Comparison of ENCODE assay signal across 13 cellular contexts in the genomic region with DNA sequence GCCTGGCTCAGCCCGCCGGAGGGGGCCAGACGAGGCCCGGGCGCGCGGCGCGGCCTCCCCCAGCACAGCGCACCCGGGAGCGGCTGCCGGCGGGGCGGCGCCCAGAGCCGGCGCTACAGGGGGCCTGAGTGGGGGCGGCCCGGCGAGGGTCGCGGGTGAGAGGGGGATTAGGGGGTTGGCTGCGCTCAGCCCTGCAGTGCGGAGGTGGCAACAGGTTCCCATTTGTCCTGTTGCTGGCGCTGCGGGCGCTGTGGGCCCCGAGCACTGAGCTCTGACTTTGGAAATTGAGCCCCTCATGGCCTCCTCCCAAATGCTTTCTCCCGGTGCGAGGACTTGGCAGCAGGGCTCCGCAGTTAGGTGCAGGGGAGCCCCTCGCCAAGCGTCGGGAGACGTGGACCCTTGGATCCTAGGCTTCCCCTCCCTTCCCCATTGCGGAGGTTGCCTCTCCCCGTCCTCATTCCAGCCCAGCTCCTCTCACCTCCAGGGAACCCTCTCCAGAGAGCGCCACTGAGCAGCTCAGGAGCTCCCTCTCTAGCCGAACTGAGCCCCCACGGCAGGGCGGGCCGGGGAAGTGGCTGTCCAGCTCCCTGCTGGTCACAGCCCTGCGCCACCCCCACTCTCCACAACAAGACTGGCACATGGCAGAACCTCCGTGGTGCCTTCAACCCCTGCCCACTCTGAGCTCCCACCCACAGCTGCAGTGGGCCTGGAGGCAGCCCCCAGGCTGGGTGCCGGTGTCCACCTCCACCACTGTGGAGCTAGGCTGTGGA. TPM values are rescaled to one million over a fixed set of nuclear protein-coding genes. Genes with fewer than 3 reads are reported as not detected.
A peak's percentile ranks its signal among the peaks of the same experiment; 100 is the strongest.
DNase-seq lines count a peak whose midpoint lies in the region; ATAC-seq and TF ChIP-seq lines count a peak whose summit lies in the region.
"Had no signal": no experiment of that assay in that cellular context is flagged by ENCODE, and none has a peak within 500 bp of the region (broad histone marks: within the 10 kb centered on the region; RNA-seq: fewer than 3 reads in every experiment).

No MANE protein-coding gene starts in this region.

- H3K4me2 ChIP-seq in mesendoderm (ENCODE audit: low read length) = peak overlapping the region; percentile 15

- H3K36me3 ChIP-seq in BE2C = no peaks in the 10 kb centered on the region
- H3K36me3 ChIP-seq in H7 (replicated peaks; ENCODE audit: control insufficient read depth, insufficient read depth, low read length) = no peaks in the 10 kb centered on the region
- H3K36me3 ChIP-seq in adipocyte (ENCODE audit: control insufficient read depth, insufficient read depth, low read length, severe bottlenecking) = no peaks in the 10 kb centered on the region
- H3K36me3 ChIP-seq in mesendoderm (ENCODE audit: control insufficient read depth, insufficient read depth, low read length) = no peaks in the 10 kb centered on the region
- H3K36me3 ChIP-seq: upper lobe of left lung had no signal

- H3K27me3 ChIP-seq in BE2C (peaks cover 40% of the 10 kb centered on the region), H7 (ENCODE audit: control insufficient read depth, insufficient read depth, low read length) (peaks cover 83% of the 10 kb centered on the region), adipocyte (replicated peaks; ENCODE audit: control insufficient read depth, insufficient read depth, low read length) (peaks cover 51% of the 10 kb centered on the region), mesendoderm (ENCODE audit: insufficient read depth, low read length, poor library complexity) (peaks cover 27% of the 10 kb centered on the region)

- peaks cover 45% of the 10 kb centered on the region for H3K27me3 Mint-ChIP-seq in activated CD4-positive, alpha-beta T cell treated with anti-CD3 and anti-CD28 coated beads, Interleukin-2, amount 10 ng/mL, durations not matched to agents 7 days and 5 days

- no peak overlapping the region for H4K8ac ChIP-seq in mesendoderm (ENCODE audit: low read depth, low read length)

- no peaks in the 10 kb centered on the region for H3K79me2 ChIP-seq in mesendoderm (ENCODE audit: control insufficient read depth, insufficient read depth, low read length)

- no peak overlapping the region for H2BK15ac ChIP-seq in mesendoderm (replicated peaks; ENCODE audit: low read depth)

- H3K18ac ChIP-seq in mesendoderm (ENCODE audit: low read length) = no peak overlapping the region

- no peaks in the 10 kb centered on the region for H3K36me3 Mint-ChIP-seq in activated CD4-positive, alpha-beta T cell treated with anti-CD3 and anti-CD28 coated beads, Interleukin-2, amount 10 ng/mL, durations not matched to agents 7 days and 5 days (ENCODE audit: low read depth)

- H2BK120ac ChIP-seq in mesendoderm (ENCODE audit: low read depth, low read length) = no peak overlapping the region

- peaks cover under 1% of the 10 kb centered on the region; the same call in 1 of the 2 replicates for H3K4me1 ChIP-seq in BE2C
- H3K4me1 ChIP-seq in adipocyte (ENCODE audit: control insufficient read depth, insufficient read depth, low read length) = peaks cover 3% of the 10 kb centered on the region
- no peaks in the 10 kb centered on the region for H3K4me1 ChIP-seq in mesendoderm (ENCODE audit: control insufficient read depth, low read depth, low read length)

- H4K5ac ChIP-seq in mesendoderm (ENCODE audit: low read length) = no peak overlapping the region

- no peak overlapping the region for H3K23ac ChIP-seq in mesendoderm (ENCODE audit: low read length)

- H3K4me3 ChIP-seq in BE2C (ENCODE audit: low read depth, low read length) (peak overlapping the region; percentile 26; the same call in 1 of the 2 replicates), H7 (ENCODE audit: insufficient read depth, low read depth, low read length) (peak overlapping the region; percentile 32), adipocyte (ENCODE audit: low read length) (no peak overlapping the region), mesendoderm (ENCODE audit: low read length) (no peak overlapping the region)
- H3K4me3 ChIP-seq: upper lobe of left lung had no signal

- H3K27ac ChIP-seq in mesendoderm (ENCODE audit: low read depth, low read length) = no peak overlapping the region
- H3K27ac ChIP-seq: upper lobe of left lung had no signal

- H3K9ac ChIP-seq in adipocyte (ENCODE audit: low read length) (no peak overlapping the region), mesendoderm (ENCODE audit: low read length) (no peak overlapping the region)

- peaks cover 8% of the 10 kb centered on the region for H3K4me1 Mint-ChIP-seq in activated CD4-positive, alpha-beta T cell treated with anti-CD3 and anti-CD28 coated beads, Interleukin-2, amount 10 ng/mL, durations not matched to agents 7 days and 5 days
- H3K4me1 Mint-ChIP-seq: activated T-helper 17 cell treated with anti-CD3 and anti-CD28 coated beads, Interleukin-2, amount 50 U/mL, for 72 hours had no signal

- no peaks in the 10 kb centered on the region for H3K79me1 ChIP-seq in mesendoderm (ENCODE audit: low read length)

- CTCF ChIA-PET in activated CD4-positive, alpha-beta T cell treated with anti-CD3 and anti-CD28 coated beads, Interleukin-2, amount 10 ng/mL, durations not matched to agents 7 days and 5 days (lab: Charles Lee) = interaction anchor here (0.7 to 2.7 kb wide), 4 partner anchors 14 to 64 kb away, joined by 3 to 8 read pairs (median 4); no protein-coding TSS in a partner anchor

- H3K56ac ChIP-seq in mesendoderm (ENCODE audit: low read length) = no peak overlapping the region

- H3K27ac Mint-ChIP-seq in activated CD4-positive, alpha-beta T cell treated with anti-CD3 and anti-CD28 coated beads, Interleukin-2, amount 10 ng/mL, durations not matched to agents 7 days and 5 days = no peak overlapping the region
- H3K27ac Mint-ChIP-seq: activated T-helper 17 cell treated with anti-CD3 and anti-CD28 coated beads, Interleukin-2, amount 50 U/mL, for 72 hours had no signal

- no peaks in the 10 kb centered on the region for H3K9me3 ChIP-seq in BE2C
- no peaks in the 10 kb centered on the region for H3K9me3 ChIP-seq in adipocyte (ENCODE audit: control insufficient read depth, low read length)

- POLR2A ChIA-PET in activated CD4-positive, alpha-beta T cell treated with anti-CD3 and anti-CD28 coated beads, Interleukin-2, amount 10 ng/mL, durations not matched to agents 7 days and 5 days (lab: Charles Lee) = no interaction called here

- DNase-seq in BE2C (peak; percentile 41), H7 (peak; percentile 76), adipocyte (ENCODE audit: low read depth) (peak; percentile 7), mesendoderm (peak; percentile 49), amniotic stem cell (lab: John Stamatoyannopoulos, UW) (no peak)
- no peak for DNase-seq in activated effector memory CD4-positive, alpha-beta T cell treated with Interleukin-2 at 50 U/mL for 16 hours
- DNase-seq in activated CD4-positive, alpha-beta T cell treated with anti-CD3 and anti-CD28 coated beads, Interleukin-2, amount 10 ng/mL, durations not matched to agents 7 days and 5 days = no peak
- DNase-seq: cerebellar nuclear complex, NCI-H187 treated with DMSO at 0.1 percent for 48 hours had no signal

- H2AK5ac ChIP-seq in mesendoderm (ENCODE audit: low read length) = no peak overlapping the region

- no peaks in the 10 kb centered on the region for H3K9me3 Mint-ChIP-seq in activated CD4-positive, alpha-beta T cell treated with anti-CD3 and anti-CD28 coated beads, Interleukin-2, amount 10 ng/mL, durations not matched to agents 7 days and 5 days
- H3K9me3 Mint-ChIP-seq: activated T-helper 17 cell treated with anti-CD3 and anti-CD28 coated beads, Interleukin-2, amount 50 U/mL, for 72 hours had no signal

- H3K4me3 Mint-ChIP-seq in activated CD4-positive, alpha-beta T cell treated with anti-CD3 and anti-CD28 coated beads, Interleukin-2, amount 10 ng/mL, durations not matched to agents 7 days and 5 days = no peak overlapping the region
- H3K4me3 Mint-ChIP-seq: activated T-helper 17 cell treated with anti-CD3 and anti-CD28 coated beads, Interleukin-2, amount 50 U/mL, for 72 hours had no signal

- WGBS in mesendoderm (ENCODE audit: extremely low coverage, insufficient coverage, low lambda C conversion rate) = no CpG with 5 or more reads among the region's 46 CpGs

- H2BK5ac ChIP-seq in mesendoderm (ENCODE audit: low read length) = no peak overlapping the region

- no peak for ATAC-seq in HG03460 (IDR thresholded peaks at IDR 0.05; ENCODE audit: unreplicated experiment)
- ATAC-seq: activated T-helper 17 cell treated with anti-CD3 and anti-CD28 coated beads, Interleukin-2, amount 50 U/mL, for 72 hours had no signal

- TF ChIP-seq CTCF in BE2C (IDR thresholded peaks at IDR 0.05; ENCODE audit: low read depth, low read length) = peak; percentile 27

- no peak overlapping the region for H3K4ac ChIP-seq in mesendoderm (ENCODE audit: low read depth, low read length)

RNA-seq across cellular contexts. Expression of a gene that starts 2.5 kb away (rescaled TPM):
- polyA plus RNA-seq in BE2C (2012; ENCODE audit: insufficient read depth, insufficient read length, low read depth) = 1.4 TPM
- total RNA-seq in H7 (2014; rRNA removed; shearing (Covaris generic)) = 2.3 and 3.3 TPM in 2 replicates
- 0.51 TPM for polyA plus RNA-seq in mesendoderm (2013, experiment 1 of 2)
- 0.42 TPM for polyA plus RNA-seq in mesendoderm (2013, experiment 2 of 2)
- total RNA-seq in activated CD4-positive, alpha-beta T cell treated with anti-CD3 and anti-CD28 coated beads, Interleukin-2, amount 10 ng/mL, durations not matched to agents 7 days and 5 days = not detected
- total RNA-seq: fibroblast of villous mesenchyme had no signal

RNA-seq across cellular contexts. Expression of a gene that starts 29.1 kb away (rescaled TPM):
- 7.7 TPM for polyA plus RNA-seq in BE2C (2012; ENCODE audit: insufficient read depth, insufficient read length, low read depth)
- total RNA-seq in H7 (2014; rRNA removed; shearing (Covaris generic)) = 1.7 and 5.5 TPM in 2 replicates
- 0.41 TPM for polyA plus RNA-seq in mesendoderm (2013, experiment 1 of 2)
- 0.39 TPM for polyA plus RNA-seq in mesendoderm (2013, experiment 2 of 2)
- not detected for total RNA-seq in activated CD4-positive, alpha-beta T cell treated with anti-CD3 and anti-CD28 coated beads, Interleukin-2, amount 10 ng/mL, durations not matched to agents 7 days and 5 days

RNA-seq across cellular contexts. Expression of a gene that starts 43.2 kb away (rescaled TPM):
- polyA plus RNA-seq in BE2C (2012; ENCODE audit: insufficient read depth, insufficient read length, low read depth) = 125 TPM
- 29.4 and 40.2 TPM in 2 replicates for total RNA-seq in H7 (2014; rRNA removed; shearing (Covaris generic))
- 26.9 TPM for polyA plus RNA-seq in mesendoderm (2013, experiment 1 of 2)
- polyA plus RNA-seq in mesendoderm (2013, experiment 2 of 2) = 27.7 TPM
- under 1 TPM; 0.65 to 0.69 TPM for total RNA-seq in activated CD4-positive, alpha-beta T cell treated with anti-CD3 and anti-CD28 coated beads, Interleukin-2, amount 10 ng/mL, durations not matched to agents 7 days and 5 days

RNA-seq across cellular contexts. Expression of a gene that starts 45.6 kb away (rescaled TPM):
- 46.3 TPM for polyA plus RNA-seq in BE2C (2012; ENCODE audit: insufficient read depth, insufficient read length, low read depth)
- total RNA-seq in H7 (2014; rRNA removed; shearing (Covaris generic)) = 27.0 and 30.4 TPM in 2 replicates
- 17.9 TPM for polyA plus RNA-seq in mesendoderm (2013, experiment 1 of 2)
- 18.2 TPM for polyA plus RNA-seq in mesendoderm (2013, experiment 2 of 2)
- total RNA-seq in activated CD4-positive, alpha-beta T cell treated with anti-CD3 and anti-CD28 coated beads, Interleukin-2, amount 10 ng/mL, durations not matched to agents 7 days and 5 days = 10 to 100 TPM; 22.5 to 23.8 TPM

Comparison
In these comparisons a context has a peak if more than half of its experiments do, and no peak if none do; other contexts are left out.
1. DNase-seq: peak in BE2C (single experiment), H7 (single experiment), adipocyte (single experiment) and mesendoderm (single experiment); none in activated effector memory CD4-positive, alpha-beta T cell treated with Interleukin-2 at 50 U/mL for 16 hours (single experiment), activated CD4-positive, alpha-beta T cell treated with anti-CD3 and anti-CD28 coated beads, Interleukin-2, amount 10 ng/mL, durations not matched to agents 7 days and 5 days (single experiment) and amniotic stem cell (single experiment).
2. H3K4me3 ChIP-seq: peak in BE2C (single experiment) and H7 (single experiment); none in adipocyte (single experiment) and mesendoderm (single experiment).
3. RNA of a gene that starts 43.2 kb away (total RNA-seq): 29.4 to 40.2 TPM in H7; 0.65 to 0.69 TPM in activated CD4-positive, alpha-beta T cell treated with anti-CD3 and anti-CD28 coated beads, Interleukin-2, amount 10 ng/mL, durations not matched to agents 7 days and 5 days; every median in the first group is over 10 times any median in the second.